Comparison of ENCODE assay signal across 1 cellular context in genomic region chr10:101972761-101973160, GRCh38.
TF ChIP-seq lines count a peak whose summit lies in the region.

No MANE protein-coding gene starts in this region.

TF ChIP-seq in GM23338, 12 proteins besides CTCF, POLR2A, EP300 and RAD21 (continued from another document):
- TF ChIP-seq, protein P1, sequence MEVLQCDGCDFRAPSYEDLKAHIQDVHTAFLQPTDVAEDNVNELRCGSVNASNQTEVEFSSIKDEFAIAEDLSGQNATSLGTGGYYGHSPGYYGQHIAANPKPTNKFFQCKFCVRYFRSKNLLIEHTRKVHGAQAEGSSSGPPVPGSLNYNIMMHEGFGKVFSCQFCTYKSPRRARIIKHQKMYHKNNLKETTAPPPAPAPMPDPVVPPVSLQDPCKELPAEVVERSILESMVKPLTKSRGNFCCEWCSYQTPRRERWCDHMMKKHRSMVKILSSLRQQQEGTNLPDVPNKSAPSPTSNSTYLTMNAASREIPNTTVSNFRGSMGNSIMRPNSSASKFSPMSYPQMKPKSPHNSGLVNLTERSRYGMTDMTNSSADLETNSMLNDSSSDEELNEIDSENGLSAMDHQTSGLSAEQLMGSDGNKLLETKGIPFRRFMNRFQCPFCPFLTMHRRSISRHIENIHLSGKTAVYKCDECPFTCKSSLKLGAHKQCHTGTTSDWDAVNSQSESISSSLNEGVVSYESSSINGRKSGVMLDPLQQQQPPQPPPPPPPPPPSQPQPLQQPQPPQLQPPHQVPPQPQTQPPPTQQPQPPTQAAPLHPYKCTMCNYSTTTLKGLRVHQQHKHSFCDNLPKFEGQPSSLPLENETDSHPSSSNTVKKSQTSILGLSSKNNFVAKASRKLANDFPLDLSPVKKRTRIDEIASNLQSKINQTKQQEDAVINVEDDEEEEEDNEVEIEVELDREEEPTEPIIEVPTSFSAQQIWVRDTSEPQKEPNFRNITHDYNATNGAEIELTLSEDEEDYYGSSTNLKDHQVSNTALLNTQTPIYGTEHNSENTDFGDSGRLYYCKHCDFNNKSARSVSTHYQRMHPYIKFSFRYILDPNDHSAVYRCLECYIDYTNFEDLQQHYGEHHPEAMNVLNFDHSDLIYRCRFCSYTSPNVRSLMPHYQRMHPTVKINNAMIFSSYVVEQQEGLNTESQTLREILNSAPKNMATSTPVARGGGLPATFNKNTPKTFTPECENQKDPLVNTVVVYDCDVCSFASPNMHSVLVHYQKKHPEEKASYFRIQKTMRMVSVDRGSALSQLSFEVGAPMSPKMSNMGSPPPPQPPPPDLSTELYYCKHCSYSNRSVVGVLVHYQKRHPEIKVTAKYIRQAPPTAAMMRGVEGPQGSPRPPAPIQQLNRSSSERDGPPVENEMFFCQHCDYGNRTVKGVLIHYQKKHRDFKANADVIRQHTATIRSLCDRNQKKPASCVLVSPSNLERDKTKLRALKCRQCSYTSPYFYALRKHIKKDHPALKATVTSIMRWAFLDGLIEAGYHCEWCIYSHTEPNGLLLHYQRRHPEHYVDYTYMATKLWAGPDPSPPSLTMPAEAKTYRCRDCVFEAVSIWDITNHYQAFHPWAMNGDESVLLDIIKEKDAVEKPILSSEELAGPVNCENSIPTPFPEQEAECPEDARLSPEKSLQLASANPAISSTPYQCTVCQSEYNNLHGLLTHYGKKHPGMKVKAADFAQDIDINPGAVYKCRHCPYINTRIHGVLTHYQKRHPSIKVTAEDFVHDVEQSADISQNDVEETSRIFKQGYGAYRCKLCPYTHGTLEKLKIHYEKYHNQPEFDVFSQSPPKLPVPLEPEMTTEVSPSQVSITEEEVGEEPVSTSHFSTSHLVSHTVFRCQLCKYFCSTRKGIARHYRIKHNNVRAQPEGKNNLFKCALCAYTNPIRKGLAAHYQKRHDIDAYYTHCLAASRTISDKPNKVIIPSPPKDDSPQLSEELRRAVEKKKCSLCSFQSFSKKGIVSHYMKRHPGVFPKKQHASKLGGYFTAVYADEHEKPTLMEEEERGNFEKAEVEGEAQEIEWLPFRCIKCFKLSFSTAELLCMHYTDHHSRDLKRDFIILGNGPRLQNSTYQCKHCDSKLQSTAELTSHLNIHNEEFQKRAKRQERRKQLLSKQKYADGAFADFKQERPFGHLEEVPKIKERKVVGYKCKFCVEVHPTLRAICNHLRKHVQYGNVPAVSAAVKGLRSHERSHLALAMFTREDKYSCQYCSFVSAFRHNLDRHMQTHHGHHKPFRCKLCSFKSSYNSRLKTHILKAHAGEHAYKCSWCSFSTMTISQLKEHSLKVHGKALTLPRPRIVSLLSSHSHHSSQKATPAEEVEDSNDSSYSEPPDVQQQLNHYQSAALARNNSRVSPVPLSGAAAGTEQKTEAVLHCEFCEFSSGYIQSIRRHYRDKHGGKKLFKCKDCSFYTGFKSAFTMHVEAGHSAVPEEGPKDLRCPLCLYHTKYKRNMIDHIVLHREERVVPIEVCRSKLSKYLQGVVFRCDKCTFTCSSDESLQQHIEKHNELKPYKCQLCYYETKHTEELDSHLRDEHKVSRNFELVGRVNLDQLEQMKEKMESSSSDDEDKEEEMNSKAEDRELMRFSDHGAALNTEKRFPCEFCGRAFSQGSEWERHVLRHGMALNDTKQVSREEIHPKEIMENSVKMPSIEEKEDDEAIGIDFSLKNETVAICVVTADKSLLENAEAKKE (CRISPR knock-in tag; IDR thresholded peaks at IDR 0.05) = no peak
- TF ChIP-seq CREB1 (CRISPR knock-in tag; IDR thresholded peaks at IDR 0.05; ENCODE audit: low read depth) = no peak
